In genomic region chr18:36028859-36029258, GRCh38 we compare ENCODE assay signal across 1 cellular context.
TF ChIP-seq lines count a peak whose summit lies in the region.

No MANE protein-coding gene starts in this region.

TF ChIP-seq in HepG2, 621 proteins besides CTCF, POLR2A, EP300 and RAD21:
- TF ChIP-seq NR2F6 (IDR thresholded peaks at IDR 0.05) (peak; percentile 65), NR2F6 (CRISPR knock-in tag; IDR thresholded peaks at IDR 0.05) (no peak), FOXA1 (IDR thresholded peaks at IDR 0.05) (no peak), FOXA1 (CRISPR knock-in tag; IDR thresholded peaks at IDR 0.05) (peak; percentile 54; the same call in 1 of the 2 replicates), GATA4 (IDR thresholded peaks at IDR 0.05; ENCODE audit: borderline replicate concordance, low read depth) (0 out of 2 replicates have a peak, but pooled peaks have one; percentile 51), NCOR1 (IDR thresholded peaks at IDR 0.05; ENCODE audit: borderline replicate concordance, low read length) (no peak), GFI1 (CRISPR knock-in tag; IDR thresholded peaks at IDR 0.05; ENCODE audit: borderline replicate concordance) (no peak), FOSL2 (CRISPR knock-in tag; IDR thresholded peaks at IDR 0.05) (peak; percentile 30; the same call in 1 of the 2 replicates), SALL1 (CRISPR knock-in tag; IDR thresholded peaks at IDR 0.05) (peak; percentile 19; the same call in 1 of the 2 replicates), NFYB (CRISPR knock-in tag; IDR thresholded peaks at IDR 0.05) (0 out of 2 replicates have a peak, but pooled peaks have one; percentile 32), ISL2 (CRISPR knock-in tag; IDR thresholded peaks at IDR 0.05) (no peak), ZNF232 (CRISPR knock-in tag; IDR thresholded peaks at IDR 0.05; ENCODE audit: borderline replicate concordance) (no peak), ARHGAP35 (CRISPR knock-in tag; IDR thresholded peaks at IDR 0.05; ENCODE audit: borderline replicate concordance) (no peak), FOXA3 (CRISPR knock-in tag; IDR thresholded peaks at IDR 0.05) (peak; percentile 36; the same call in 1 of the 2 replicates), SOX13 (IDR thresholded peaks at IDR 0.05) (no peak), SOX13 (CRISPR knock-in tag; conservative IDR thresholded peaks at IDR 0.05 in 1 of 2, IDR thresholded peaks at IDR 0.05 in 1 of 2) (peak in 1 of 2 experiments; percentile 37; a peak in 1 of 4 replicates), PREB (CRISPR knock-in tag; IDR thresholded peaks at IDR 0.05) (no peak), KMT2A (CRISPR knock-in tag; IDR thresholded peaks at IDR 0.05) (no peak), ZNF558 (CRISPR knock-in tag; IDR thresholded peaks at IDR 0.05; ENCODE audit: borderline replicate concordance) (no peak), MXD4 (CRISPR knock-in tag; IDR thresholded peaks at IDR 0.05) (no peak), ZMYM4 (CRISPR knock-in tag; IDR thresholded peaks at IDR 0.05) (0 out of 2 replicates have a peak, but pooled peaks have one; percentile 34), NR2F2 (IDR thresholded peaks at IDR 0.05; ENCODE audit: borderline replicate concordance, low read depth) (peak; percentile 62; the same call in 1 of the 2 replicates), SOX6 (IDR thresholded peaks at IDR 0.05) (no peak), SOX6 (CRISPR knock-in tag; IDR thresholded peaks at IDR 0.05) (peak; percentile 17; the same call in 1 of the 2 replicates)
- TF ChIP-seq, protein P1, sequence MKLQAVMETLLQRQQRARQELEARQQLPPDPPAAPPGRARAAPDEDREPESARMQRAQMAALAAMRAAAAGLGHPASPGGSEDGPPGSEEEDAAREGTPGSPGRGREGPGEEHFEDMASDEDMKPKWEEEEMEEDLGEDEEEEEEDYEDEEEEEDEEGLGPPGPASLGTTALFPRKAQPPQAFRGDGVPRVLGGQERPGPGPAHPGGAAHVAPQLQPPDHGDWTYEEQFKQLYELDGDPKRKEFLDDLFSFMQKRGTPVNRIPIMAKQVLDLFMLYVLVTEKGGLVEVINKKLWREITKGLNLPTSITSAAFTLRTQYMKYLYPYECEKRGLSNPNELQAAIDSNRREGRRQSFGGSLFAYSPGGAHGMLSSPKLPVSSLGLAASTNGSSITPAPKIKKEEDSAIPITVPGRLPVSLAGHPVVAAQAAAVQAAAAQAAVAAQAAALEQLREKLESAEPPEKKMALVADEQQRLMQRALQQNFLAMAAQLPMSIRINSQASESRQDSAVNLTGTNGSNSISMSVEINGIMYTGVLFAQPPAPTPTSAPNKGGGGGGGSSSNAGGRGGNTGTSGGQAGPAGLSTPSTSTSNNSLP (IDR thresholded peaks at IDR 0.05; ENCODE audit: low read depth, low read length): peak; percentile 35; the same call in 1 of the 2 replicates
- TF ChIP-seq, protein P2, sequence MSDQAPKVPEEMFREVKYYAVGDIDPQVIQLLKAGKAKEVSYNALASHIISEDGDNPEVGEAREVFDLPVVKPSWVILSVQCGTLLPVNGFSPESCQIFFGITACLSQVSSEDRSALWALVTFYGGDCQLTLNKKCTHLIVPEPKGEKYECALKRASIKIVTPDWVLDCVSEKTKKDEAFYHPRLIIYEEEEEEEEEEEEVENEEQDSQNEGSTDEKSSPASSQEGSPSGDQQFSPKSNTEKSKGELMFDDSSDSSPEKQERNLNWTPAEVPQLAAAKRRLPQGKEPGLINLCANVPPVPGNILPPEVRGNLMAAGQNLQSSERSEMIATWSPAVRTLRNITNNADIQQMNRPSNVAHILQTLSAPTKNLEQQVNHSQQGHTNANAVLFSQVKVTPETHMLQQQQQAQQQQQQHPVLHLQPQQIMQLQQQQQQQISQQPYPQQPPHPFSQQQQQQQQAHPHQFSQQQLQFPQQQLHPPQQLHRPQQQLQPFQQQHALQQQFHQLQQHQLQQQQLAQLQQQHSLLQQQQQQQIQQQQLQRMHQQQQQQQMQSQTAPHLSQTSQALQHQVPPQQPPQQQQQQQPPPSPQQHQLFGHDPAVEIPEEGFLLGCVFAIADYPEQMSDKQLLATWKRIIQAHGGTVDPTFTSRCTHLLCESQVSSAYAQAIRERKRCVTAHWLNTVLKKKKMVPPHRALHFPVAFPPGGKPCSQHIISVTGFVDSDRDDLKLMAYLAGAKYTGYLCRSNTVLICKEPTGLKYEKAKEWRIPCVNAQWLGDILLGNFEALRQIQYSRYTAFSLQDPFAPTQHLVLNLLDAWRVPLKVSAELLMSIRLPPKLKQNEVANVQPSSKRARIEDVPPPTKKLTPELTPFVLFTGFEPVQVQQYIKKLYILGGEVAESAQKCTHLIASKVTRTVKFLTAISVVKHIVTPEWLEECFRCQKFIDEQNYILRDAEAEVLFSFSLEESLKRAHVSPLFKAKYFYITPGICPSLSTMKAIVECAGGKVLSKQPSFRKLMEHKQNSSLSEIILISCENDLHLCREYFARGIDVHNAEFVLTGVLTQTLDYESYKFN (CRISPR knock-in tag; conservative IDR thresholded peaks at IDR 0.05): 0 out of 2 replicates have a peak, but pooled peaks have one; percentile 21
TF ChIP-seq in HepG2: peak in this region for 13.
